Comparison of ENCODE assay signal across 1 cellular context in the genomic region with DNA sequence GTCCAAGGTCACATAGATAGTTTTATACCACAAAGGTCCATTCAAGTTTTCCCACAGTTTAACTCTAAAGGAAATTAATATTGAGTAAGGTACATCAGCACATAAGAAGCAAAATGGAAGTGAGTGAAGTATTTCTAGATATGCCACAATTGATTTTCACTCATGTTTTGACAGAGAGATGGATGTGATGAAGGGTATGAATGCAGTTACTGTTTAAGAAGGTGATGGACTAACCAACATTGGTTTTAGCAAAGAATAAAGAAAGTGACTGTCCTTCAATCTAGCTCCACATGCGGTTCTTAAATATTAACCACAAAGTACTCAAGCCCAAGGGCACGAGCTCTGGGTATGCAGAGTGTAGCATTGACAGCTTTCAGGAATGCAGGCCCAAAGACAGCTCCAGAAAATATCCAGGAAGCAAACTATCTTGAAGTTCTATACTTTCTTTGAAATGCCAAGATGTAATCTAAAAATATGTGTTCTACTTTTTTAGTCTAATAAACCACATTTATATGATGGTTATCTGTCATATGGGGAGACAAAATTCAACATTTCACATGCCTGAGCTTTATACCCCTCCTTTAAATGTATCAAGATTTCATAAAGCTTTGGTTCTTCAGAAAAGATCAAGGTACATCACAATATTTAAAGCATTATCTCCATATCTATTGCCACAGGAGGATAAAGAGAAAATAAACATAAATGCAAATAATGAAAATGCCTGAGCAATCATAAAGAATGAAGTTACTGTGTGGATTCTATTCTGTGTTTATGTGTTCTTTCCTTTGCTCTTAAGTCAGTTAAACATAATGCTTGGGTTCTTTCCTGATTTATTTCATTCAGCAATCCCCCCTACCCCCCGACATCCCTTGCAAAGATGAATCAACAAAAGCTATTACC.
TF ChIP-seq lines count a peak whose summit lies in the region.

No MANE protein-coding gene starts in this region.

TF ChIP-seq in HepG2, 621 proteins besides CTCF, POLR2A, EP300 and RAD21 (continued from another document and continues in another):
- TF ChIP-seq, protein P1, sequence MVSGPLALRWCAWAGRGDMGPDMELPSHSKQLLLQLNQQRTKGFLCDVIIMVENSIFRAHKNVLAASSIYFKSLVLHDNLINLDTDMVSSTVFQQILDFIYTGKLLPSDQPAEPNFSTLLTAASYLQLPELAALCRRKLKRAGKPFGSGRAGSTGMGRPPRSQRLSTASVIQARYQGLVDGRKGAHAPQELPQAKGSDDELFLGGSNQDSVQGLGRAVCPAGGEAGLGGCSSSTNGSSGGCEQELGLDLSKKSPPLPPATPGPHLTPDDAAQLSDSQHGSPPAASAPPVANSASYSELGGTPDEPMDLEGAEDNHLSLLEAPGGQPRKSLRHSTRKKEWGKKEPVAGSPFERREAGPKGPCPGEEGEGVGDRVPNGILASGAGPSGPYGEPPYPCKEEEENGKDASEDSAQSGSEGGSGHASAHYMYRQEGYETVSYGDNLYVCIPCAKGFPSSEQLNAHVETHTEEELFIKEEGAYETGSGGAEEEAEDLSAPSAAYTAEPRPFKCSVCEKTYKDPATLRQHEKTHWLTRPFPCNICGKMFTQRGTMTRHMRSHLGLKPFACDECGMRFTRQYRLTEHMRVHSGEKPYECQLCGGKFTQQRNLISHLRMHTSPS (CRISPR knock-in tag; IDR thresholded peaks at IDR 0.05; ENCODE audit: low read depth), result no peak
- TF ChIP-seq, protein P2, sequence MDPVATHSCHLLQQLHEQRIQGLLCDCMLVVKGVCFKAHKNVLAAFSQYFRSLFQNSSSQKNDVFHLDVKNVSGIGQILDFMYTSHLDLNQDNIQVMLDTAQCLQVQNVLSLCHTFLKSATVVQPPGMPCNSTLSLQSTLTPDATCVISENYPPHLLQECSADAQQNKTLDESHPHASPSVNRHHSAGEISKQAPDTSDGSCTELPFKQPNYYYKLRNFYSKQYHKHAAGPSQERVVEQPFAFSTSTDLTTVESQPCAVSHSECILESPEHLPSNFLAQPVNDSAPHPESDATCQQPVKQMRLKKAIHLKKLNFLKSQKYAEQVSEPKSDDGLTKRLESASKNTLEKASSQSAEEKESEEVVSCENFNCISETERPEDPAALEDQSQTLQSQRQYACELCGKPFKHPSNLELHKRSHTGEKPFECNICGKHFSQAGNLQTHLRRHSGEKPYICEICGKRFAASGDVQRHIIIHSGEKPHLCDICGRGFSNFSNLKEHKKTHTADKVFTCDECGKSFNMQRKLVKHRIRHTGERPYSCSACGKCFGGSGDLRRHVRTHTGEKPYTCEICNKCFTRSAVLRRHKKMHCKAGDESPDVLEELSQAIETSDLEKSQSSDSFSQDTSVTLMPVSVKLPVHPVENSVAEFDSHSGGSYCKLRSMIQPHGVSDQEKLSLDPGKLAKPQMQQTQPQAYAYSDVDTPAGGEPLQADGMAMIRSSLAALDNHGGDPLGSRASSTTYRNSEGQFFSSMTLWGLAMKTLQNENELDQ (CRISPR knock-in tag; IDR thresholded peaks at IDR 0.05; ENCODE audit: borderline replicate concordance), result no peak
- TF ChIP-seq ZNF562 (CRISPR knock-in tag; IDR thresholded peaks at IDR 0.05; ENCODE audit: borderline replicate concordance) (no peak), TCF7L2 (IDR thresholded peaks at IDR 0.05; ENCODE audit: low read depth, low read length) (peak; percentile 88), PPARG (CRISPR knock-in tag; conservative IDR thresholded peaks at IDR 0.05) (peak; percentile 72), HES4 (CRISPR knock-in tag; IDR thresholded peaks at IDR 0.05; ENCODE audit: borderline replicate concordance) (no peak), FOXP1 (IDR thresholded peaks at IDR 0.05) (no peak; the same call in 1 of the 2 replicates), FOXP1 (CRISPR knock-in tag; IDR thresholded peaks at IDR 0.05) (peak; percentile 62), ZNF775 (CRISPR knock-in tag; IDR thresholded peaks at IDR 0.05; ENCODE audit: borderline replicate concordance) (no peak), ZNF354B (CRISPR knock-in tag; IDR thresholded peaks at IDR 0.05) (no peak), ZKSCAN8 (CRISPR knock-in tag; IDR thresholded peaks at IDR 0.05; ENCODE audit: borderline replicate concordance) (peak; percentile 83; the same call in 1 of the 2 replicates), SALL2 (CRISPR knock-in tag; IDR thresholded peaks at IDR 0.05) (peak; percentile 8; the same call in 1 of the 2 replicates), FOXC1 (CRISPR knock-in tag; IDR thresholded peaks at IDR 0.05; ENCODE audit: borderline replicate concordance) (no peak), ONECUT2 (CRISPR knock-in tag; IDR thresholded peaks at IDR 0.05) (peak; percentile 98), TP53 (CRISPR knock-in tag; conservative IDR thresholded peaks at IDR 0.05) (peak; percentile 21; the same call in 1 of the 2 replicates), TGIF2 (CRISPR knock-in tag; IDR thresholded peaks at IDR 0.05) (peak; percentile 66), MXI1 (IDR thresholded peaks at IDR 0.05; ENCODE audit: borderline replicate concordance, low read depth, low read length) (peak; percentile 67; the same call in 1 of the 3 replicates), HDAC6 (IDR thresholded peaks at IDR 0.05; ENCODE audit: low read depth, low read length) (no peak), NFATC3 (CRISPR knock-in tag; IDR thresholded peaks at IDR 0.05) (no peak), RFXANK (CRISPR knock-in tag; IDR thresholded peaks at IDR 0.05) (0 out of 2 replicates have a peak, but pooled peaks have one; percentile 77), HHEX (CRISPR knock-in tag; IDR thresholded peaks at IDR 0.05) (peak; percentile 41; the same call in 1 of the 2 replicates), SMARCC2 (IDR thresholded peaks at IDR 0.05) (no peak), FOXO1 (CRISPR knock-in tag; IDR thresholded peaks at IDR 0.05) (peak; percentile 85), HOXA5 (CRISPR knock-in tag; IDR thresholded peaks at IDR 0.05) (peak; percentile 99), ZNF101 (CRISPR knock-in tag; IDR thresholded peaks at IDR 0.05; ENCODE audit: borderline replicate concordance, low read depth) (no peak), FOXK2 (IDR thresholded peaks at IDR 0.05) (peak; percentile 64; the same call in 1 of the 2 replicates)
- TF ChIP-seq, protein P3, sequence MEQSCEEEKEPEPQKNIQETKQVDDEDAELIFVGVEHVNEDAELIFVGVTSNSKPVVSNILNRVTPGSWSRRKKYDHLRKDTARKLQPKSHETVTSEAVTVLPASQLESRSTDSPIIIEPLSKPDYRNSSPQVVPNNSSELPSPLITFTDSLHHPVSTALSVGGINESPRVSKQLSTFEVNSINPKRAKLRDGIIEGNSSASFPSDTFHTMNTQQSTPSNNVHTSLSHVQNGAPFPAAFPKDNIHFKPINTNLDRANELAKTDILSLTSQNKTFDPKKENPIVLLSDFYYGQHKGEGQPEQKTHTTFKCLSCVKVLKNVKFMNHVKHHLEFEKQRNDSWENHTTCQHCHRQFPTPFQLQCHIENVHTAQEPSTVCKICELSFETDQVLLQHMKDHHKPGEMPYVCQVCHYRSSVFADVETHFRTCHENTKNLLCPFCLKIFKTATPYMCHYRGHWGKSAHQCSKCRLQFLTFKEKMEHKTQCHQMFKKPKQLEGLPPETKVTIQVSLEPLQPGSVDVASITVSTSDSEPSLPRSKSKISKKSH (CRISPR knock-in tag; IDR thresholded peaks at IDR 0.05; ENCODE audit: borderline replicate concordance), result no peak
- TF ChIP-seq, protein P4, sequence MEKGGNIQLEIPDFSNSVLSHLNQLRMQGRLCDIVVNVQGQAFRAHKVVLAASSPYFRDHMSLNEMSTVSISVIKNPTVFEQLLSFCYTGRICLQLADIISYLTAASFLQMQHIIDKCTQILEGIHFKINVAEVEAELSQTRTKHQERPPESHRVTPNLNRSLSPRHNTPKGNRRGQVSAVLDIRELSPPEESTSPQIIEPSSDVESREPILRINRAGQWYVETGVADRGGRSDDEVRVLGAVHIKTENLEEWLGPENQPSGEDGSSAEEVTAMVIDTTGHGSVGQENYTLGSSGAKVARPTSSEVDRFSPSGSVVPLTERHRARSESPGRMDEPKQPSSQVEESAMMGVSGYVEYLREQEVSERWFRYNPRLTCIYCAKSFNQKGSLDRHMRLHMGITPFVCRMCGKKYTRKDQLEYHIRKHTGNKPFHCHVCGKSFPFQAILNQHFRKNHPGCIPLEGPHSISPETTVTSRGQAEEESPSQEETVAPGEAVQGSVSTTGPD (CRISPR knock-in tag; IDR thresholded peaks at IDR 0.05), result no peak
- TF ChIP-seq, protein P5, sequence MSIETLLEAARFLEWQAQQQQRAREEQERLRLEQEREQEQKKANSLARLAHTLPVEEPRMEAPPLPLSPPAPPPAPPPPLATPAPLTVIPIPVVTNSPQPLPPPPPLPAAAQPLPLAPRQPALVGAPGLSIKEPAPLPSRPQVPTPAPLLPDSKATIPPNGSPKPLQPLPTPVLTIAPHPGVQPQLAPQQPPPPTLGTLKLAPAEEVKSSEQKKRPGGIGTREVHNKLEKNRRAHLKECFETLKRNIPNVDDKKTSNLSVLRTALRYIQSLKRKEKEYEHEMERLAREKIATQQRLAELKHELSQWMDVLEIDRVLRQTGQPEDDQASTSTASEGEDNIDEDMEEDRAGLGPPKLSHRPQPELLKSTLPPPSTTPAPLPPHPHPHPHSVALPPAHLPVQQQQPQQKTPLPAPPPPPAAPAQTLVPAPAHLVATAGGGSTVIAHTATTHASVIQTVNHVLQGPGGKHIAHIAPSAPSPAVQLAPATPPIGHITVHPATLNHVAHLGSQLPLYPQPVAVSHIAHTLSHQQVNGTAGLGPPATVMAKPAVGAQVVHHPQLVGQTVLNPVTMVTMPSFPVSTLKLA (IDR thresholded peaks at IDR 0.05), result peak; percentile 70
- TF ChIP-seq, protein P6, sequence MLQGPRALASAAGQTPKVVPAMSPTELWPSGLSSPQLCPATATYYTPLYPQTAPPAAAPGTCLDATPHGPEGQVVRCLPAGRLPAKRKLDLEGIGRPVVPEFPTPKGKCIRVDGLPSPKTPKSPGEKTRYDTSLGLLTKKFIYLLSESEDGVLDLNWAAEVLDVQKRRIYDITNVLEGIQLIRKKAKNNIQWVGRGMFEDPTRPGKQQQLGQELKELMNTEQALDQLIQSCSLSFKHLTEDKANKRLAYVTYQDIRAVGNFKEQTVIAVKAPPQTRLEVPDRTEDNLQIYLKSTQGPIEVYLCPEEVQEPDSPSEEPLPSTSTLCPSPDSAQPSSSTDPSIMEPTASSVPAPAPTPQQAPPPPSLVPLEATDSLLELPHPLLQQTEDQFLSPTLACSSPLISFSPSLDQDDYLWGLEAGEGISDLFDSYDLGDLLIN (CRISPR knock-in tag; IDR thresholded peaks at IDR 0.05; ENCODE audit: borderline replicate concordance), result no peak
- TF ChIP-seq, protein P7, sequence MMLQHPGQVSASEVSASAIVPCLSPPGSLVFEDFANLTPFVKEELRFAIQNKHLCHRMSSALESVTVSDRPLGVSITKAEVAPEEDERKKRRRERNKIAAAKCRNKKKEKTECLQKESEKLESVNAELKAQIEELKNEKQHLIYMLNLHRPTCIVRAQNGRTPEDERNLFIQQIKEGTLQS (CRISPR knock-in tag; IDR thresholded peaks at IDR 0.05), result 0 out of 2 replicates have a peak, but pooled peaks have one; percentile 24
- TF ChIP-seq, protein P8, sequence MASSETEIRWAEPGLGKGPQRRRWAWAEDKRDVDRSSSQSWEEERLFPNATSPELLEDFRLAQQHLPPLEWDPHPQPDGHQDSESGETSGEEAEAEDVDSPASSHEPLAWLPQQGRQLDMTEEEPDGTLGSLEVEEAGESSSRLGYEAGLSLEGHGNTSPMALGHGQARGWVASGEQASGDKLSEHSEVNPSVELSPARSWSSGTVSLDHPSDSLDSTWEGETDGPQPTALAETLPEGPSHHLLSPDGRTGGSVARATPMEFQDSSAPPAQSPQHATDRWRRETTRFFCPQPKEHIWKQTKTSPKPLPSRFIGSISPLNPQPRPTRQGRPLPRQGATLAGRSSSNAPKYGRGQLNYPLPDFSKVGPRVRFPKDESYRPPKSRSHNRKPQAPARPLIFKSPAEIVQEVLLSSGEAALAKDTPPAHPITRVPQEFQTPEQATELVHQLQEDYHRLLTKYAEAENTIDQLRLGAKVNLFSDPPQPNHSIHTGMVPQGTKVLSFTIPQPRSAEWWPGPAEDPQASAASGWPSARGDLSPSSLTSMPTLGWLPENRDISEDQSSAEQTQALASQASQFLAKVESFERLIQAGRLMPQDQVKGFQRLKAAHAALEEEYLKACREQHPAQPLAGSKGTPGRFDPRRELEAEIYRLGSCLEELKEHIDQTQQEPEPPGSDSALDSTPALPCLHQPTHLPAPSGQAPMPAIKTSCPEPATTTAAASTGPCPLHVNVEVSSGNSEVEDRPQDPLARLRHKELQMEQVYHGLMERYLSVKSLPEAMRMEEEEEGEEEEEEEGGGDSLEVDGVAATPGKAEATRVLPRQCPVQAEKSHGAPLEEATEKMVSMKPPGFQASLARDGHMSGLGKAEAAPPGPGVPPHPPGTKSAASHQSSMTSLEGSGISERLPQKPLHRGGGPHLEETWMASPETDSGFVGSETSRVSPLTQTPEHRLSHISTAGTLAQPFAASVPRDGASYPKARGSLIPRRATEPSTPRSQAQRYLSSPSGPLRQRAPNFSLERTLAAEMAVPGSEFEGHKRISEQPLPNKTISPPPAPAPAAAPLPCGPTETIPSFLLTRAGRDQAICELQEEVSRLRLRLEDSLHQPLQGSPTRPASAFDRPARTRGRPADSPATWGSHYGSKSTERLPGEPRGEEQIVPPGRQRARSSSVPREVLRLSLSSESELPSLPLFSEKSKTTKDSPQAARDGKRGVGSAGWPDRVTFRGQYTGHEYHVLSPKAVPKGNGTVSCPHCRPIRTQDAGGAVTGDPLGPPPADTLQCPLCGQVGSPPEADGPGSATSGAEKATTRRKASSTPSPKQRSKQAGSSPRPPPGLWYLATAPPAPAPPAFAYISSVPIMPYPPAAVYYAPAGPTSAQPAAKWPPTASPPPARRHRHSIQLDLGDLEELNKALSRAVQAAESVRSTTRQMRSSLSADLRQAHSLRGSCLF (CRISPR knock-in tag; IDR thresholded peaks at IDR 0.05; ENCODE audit: borderline replicate concordance), result no peak
- TF ChIP-seq, protein P9, sequence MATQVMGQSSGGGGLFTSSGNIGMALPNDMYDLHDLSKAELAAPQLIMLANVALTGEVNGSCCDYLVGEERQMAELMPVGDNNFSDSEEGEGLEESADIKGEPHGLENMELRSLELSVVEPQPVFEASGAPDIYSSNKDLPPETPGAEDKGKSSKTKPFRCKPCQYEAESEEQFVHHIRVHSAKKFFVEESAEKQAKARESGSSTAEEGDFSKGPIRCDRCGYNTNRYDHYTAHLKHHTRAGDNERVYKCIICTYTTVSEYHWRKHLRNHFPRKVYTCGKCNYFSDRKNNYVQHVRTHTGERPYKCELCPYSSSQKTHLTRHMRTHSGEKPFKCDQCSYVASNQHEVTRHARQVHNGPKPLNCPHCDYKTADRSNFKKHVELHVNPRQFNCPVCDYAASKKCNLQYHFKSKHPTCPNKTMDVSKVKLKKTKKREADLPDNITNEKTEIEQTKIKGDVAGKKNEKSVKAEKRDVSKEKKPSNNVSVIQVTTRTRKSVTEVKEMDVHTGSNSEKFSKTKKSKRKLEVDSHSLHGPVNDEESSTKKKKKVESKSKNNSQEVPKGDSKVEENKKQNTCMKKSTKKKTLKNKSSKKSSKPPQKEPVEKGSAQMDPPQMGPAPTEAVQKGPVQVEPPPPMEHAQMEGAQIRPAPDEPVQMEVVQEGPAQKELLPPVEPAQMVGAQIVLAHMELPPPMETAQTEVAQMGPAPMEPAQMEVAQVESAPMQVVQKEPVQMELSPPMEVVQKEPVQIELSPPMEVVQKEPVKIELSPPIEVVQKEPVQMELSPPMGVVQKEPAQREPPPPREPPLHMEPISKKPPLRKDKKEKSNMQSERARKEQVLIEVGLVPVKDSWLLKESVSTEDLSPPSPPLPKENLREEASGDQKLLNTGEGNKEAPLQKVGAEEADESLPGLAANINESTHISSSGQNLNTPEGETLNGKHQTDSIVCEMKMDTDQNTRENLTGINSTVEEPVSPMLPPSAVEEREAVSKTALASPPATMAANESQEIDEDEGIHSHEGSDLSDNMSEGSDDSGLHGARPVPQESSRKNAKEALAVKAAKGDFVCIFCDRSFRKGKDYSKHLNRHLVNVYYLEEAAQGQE (IDR thresholded peaks at IDR 0.05; ENCODE audit: borderline replicate concordance in 1 of 2, low read depth in 1 of 2, low read length in 2 of 2), result peak in 1 of 2 experiments; percentile 73; a peak in 1 of 4 replicates
